ENCODE assay signal across 15 cellular contexts in genomic region chr9:121823451-121824169, GRCh38.
DNase-seq lines count a peak whose midpoint lies in the region; ATAC-seq and TF ChIP-seq lines count a peak whose summit lies in the region.
"Had no signal": no experiment of that assay in that cellular context is flagged by ENCODE, and none has a peak within 500 bp of the region (broad histone marks: within the 10 kb centered on the region; RNA-seq: fewer than 3 reads in every experiment).

No MANE protein-coding gene starts in this region.

- H3K36me3 ChIP-seq in WERI-Rb-1 (no peaks in the 10 kb centered on the region), endodermal cell (ENCODE audit: control insufficient read depth, insufficient read depth, low read length) (no peaks in the 10 kb centered on the region)
- H3K36me3 ChIP-seq: BE2C had no signal

- H3K27me3 Mint-ChIP-seq in endodermal cell (ENCODE audit: insufficient read depth) (peaks cover 28% of the 10 kb centered on the region), osteocyte (ENCODE audit: unreplicated experiment) (no peaks in the 10 kb centered on the region)
- H3K27me3 Mint-ChIP-seq: CD4-positive, alpha-beta memory T cell had no signal

- no peaks in the 10 kb centered on the region for H3K36me3 Mint-ChIP-seq in endodermal cell (ENCODE audit: low read depth)
- H3K36me3 Mint-ChIP-seq in osteocyte (ENCODE audit: unreplicated experiment): peaks cover 2% of the 10 kb centered on the region
- peaks cover 5% of the 10 kb centered on the region for H3K36me3 Mint-ChIP-seq in stimulated activated effector memory CD8-positive, alpha-beta T cell treated with anti-CD3 and anti-CD28 coated beads, Interleukin-12 subunit alpha, Interleukin-12 subunit beta, amount 100 ng/mL, for 72 hours
- H3K36me3 Mint-ChIP-seq: CD4-positive, alpha-beta memory T cell had no signal

- H3K9me3 ChIP-seq in WERI-Rb-1 (ENCODE audit: severe bottlenecking): no peaks in the 10 kb centered on the region
- no peaks in the 10 kb centered on the region for H3K9me3 ChIP-seq in endodermal cell (ENCODE audit: control insufficient read depth, low read length)
- H3K9me3 ChIP-seq: BE2C had no signal

- no peak for ATAC-seq in stimulated activated effector memory CD8-positive, alpha-beta T cell treated with anti-CD3 and anti-CD28 coated beads, Interleukin-12 subunit alpha, Interleukin-12 subunit beta, amount 100 ng/mL, for 72 hours
- ATAC-seq in GM21529 (IDR thresholded peaks at IDR 0.05; ENCODE audit: unreplicated experiment) (no peak), GM21423 (IDR thresholded peaks at IDR 0.05; ENCODE audit: unreplicated experiment) (no peak), GM19351 (IDR thresholded peaks at IDR 0.05; ENCODE audit: unreplicated experiment) (no peak)
- ATAC-seq: GM12878 had no signal

- H3K4me1 ChIP-seq in endodermal cell (ENCODE audit: control insufficient read depth, insufficient read depth, low read length): peaks cover 3% of the 10 kb centered on the region

- peaks cover 13% of the 10 kb centered on the region for H3K4me1 Mint-ChIP-seq in endodermal cell
- H3K4me1 Mint-ChIP-seq in osteocyte (ENCODE audit: unreplicated experiment): peaks cover 7% of the 10 kb centered on the region
- H3K4me1 Mint-ChIP-seq in stimulated activated effector memory CD8-positive, alpha-beta T cell treated with anti-CD3 and anti-CD28 coated beads, Interleukin-12 subunit alpha, Interleukin-12 subunit beta, amount 100 ng/mL, for 72 hours: peaks cover 7% of the 10 kb centered on the region
- H3K4me1 Mint-ChIP-seq: CD4-positive, alpha-beta memory T cell had no signal

- no peak for TF ChIP-seq CTCF in WERI-Rb-1 (IDR thresholded peaks at IDR 0.05; ENCODE audit: low read depth, low read length)
- no peak for TF ChIP-seq CTCF in endodermal cell (conservative IDR thresholded peaks at IDR 0.05)
- TF ChIP-seq CTCF in osteocyte (IDR thresholded peaks at IDR 0.05): no peak

- CTCF ChIA-PET in HEK293T (lab: Yijun Ruan, JAX): no interaction called here

- H3K4me3 ChIP-seq in WERI-Rb-1 (ENCODE audit: low read depth, low read length) (no peak overlapping the region), endodermal cell (ENCODE audit: low read length) (no peak overlapping the region)
- H3K4me3 ChIP-seq: GM12878 had no signal

- H3K4me3 Mint-ChIP-seq in endodermal cell: no peak overlapping the region
- no peak overlapping the region for H3K4me3 Mint-ChIP-seq in osteocyte (ENCODE audit: unreplicated experiment)
- H3K4me3 Mint-ChIP-seq in stimulated activated effector memory CD8-positive, alpha-beta T cell treated with anti-CD3 and anti-CD28 coated beads, Interleukin-12 subunit alpha, Interleukin-12 subunit beta, amount 100 ng/mL, for 72 hours: no peak overlapping the region
- H3K4me3 Mint-ChIP-seq: CD4-positive, alpha-beta memory T cell; H9 had no signal

- DNase-seq in WERI-Rb-1 (peak; percentile 53), endodermal cell (peak; percentile 27), osteocyte (ENCODE audit: extremely low spot score, unreplicated experiment) (peak; percentile 54), HEK293T (ENCODE audit: extremely low spot score) (no peak)
- no peak for DNase-seq in stimulated activated effector memory CD8-positive, alpha-beta T cell treated with anti-CD3 and anti-CD28 coated beads, Interleukin-12 subunit alpha, Interleukin-12 subunit beta, amount 100 ng/mL, for 72 hours (ENCODE audit: low spot score in 2 of 2)
- DNase-seq: BE2C; CD4-positive, alpha-beta memory T cell; DMS79; GOT3; H9 had no signal

- H3K9me3 Mint-ChIP-seq in endodermal cell (no peaks in the 10 kb centered on the region), osteocyte (ENCODE audit: unreplicated experiment) (no peaks in the 10 kb centered on the region)
- no peaks in the 10 kb centered on the region for H3K9me3 Mint-ChIP-seq in stimulated activated effector memory CD8-positive, alpha-beta T cell treated with anti-CD3 and anti-CD28 coated beads, Interleukin-12 subunit alpha, Interleukin-12 subunit beta, amount 100 ng/mL, for 72 hours
- H3K9me3 Mint-ChIP-seq: CD4-positive, alpha-beta memory T cell; H9 had no signal

- H3K9ac ChIP-seq in endodermal cell (ENCODE audit: extremely low read depth, low read length, poor library complexity, severe bottlenecking): no peak overlapping the region

- 87 to 96% methylated on average over 8 to 13 of the region's 13 CpGs for whole genome bisulfite sequencing in endodermal cell (ENCODE audit: insufficient coverage in 1 of 2, insufficient read length in 1 of 2), 2 experiments

- H3K27ac Mint-ChIP-seq in endodermal cell (no peak overlapping the region), osteocyte (ENCODE audit: unreplicated experiment) (no peak overlapping the region)
- H3K27ac Mint-ChIP-seq in stimulated activated effector memory CD8-positive, alpha-beta T cell treated with anti-CD3 and anti-CD28 coated beads, Interleukin-12 subunit alpha, Interleukin-12 subunit beta, amount 100 ng/mL, for 72 hours: peak overlapping the region; percentile 21
- H3K27ac Mint-ChIP-seq: CD4-positive, alpha-beta memory T cell; H9 had no signal

- POLR2A ChIA-PET in HEK293T (lab: Yijun Ruan, JAX): no interaction called here

- H3K27me3 ChIP-seq in WERI-Rb-1 (ENCODE audit: insufficient read depth, low read depth, severe bottlenecking): no peaks in the 10 kb centered on the region
- peaks cover 40% of the 10 kb centered on the region for H3K27me3 ChIP-seq in endodermal cell (ENCODE audit: control insufficient read depth, insufficient read depth, low read length, poor library complexity, severe bottlenecking)
- H3K27me3 ChIP-seq: BE2C had no signal

- H3K27ac ChIP-seq in WERI-Rb-1 (no peak overlapping the region), endodermal cell (ENCODE audit: low read depth, low read length) (no peak overlapping the region)
- H3K27ac ChIP-seq: C4-2B had no signal

TF ChIP-seq in HEK293T, 16 proteins besides CTCF, POLR2A, EP300 and RAD21:
- TF ChIP-seq HDGF (IDR thresholded peaks at IDR 0.05; ENCODE audit: borderline replicate concordance) (no peak), ZNF384 (IDR thresholded peaks at IDR 0.05) (no peak), FOXM1 (IDR thresholded peaks at IDR 0.05; ENCODE audit: borderline replicate concordance) (no peak), SP1 (IDR thresholded peaks at IDR 0.05) (no peak), TARDBP (IDR thresholded peaks at IDR 0.05) (no peak), BHLHE40 (IDR thresholded peaks at IDR 0.05; ENCODE audit: borderline replicate concordance) (no peak), CTBP1 (IDR thresholded peaks at IDR 0.05; ENCODE audit: borderline replicate concordance) (no peak), L3MBTL2 (conservative IDR thresholded peaks at IDR 0.05) (no peak), FOXK2 (IDR thresholded peaks at IDR 0.05) (no peak), SUZ12 (IDR thresholded peaks at IDR 0.05) (no peak), NFRKB (IDR thresholded peaks at IDR 0.05) (no peak), ARNT (IDR thresholded peaks at IDR 0.05) (no peak), PKNOX1 (IDR thresholded peaks at IDR 0.05) (no peak), ELF4 (IDR thresholded peaks at IDR 0.05) (no peak), LEF1 (IDR thresholded peaks at IDR 0.05; ENCODE audit: borderline replicate concordance) (no peak)

Comparison
In these comparisons a context has a peak if more than half of its experiments do, and no peak if none do; other contexts are left out.
1. DNase-seq: peak in WERI-Rb-1 (single experiment), endodermal cell (single experiment) and osteocyte (single experiment); none in stimulated activated effector memory CD8-positive, alpha-beta T cell treated with anti-CD3 and anti-CD28 coated beads, Interleukin-12 subunit alpha, Interleukin-12 subunit beta, amount 100 ng/mL, for 72 hours (0 of 2) and HEK293T (single experiment).